7 cellular contexts compared by ENCODE assay signal in genomic region chr16:12573730-12574383, GRCh38.
A peak's percentile ranks its signal among the peaks of the same experiment; 100 is the strongest.
DNase-seq lines count a peak whose midpoint lies in the region; ATAC-seq, FAIRE-seq and TF ChIP-seq lines count a peak whose summit lies in the region.

No MANE protein-coding gene starts in this region.

- TF ChIP-seq EP300 in stomach (IDR thresholded peaks at IDR 0.05), result no peak

- no peak overlapping the region for H3K27ac ChIP-seq in endothelial cell of umbilical vein (ENCODE audit: insufficient read depth, low read depth, low read length)
- no peak overlapping the region for H3K27ac ChIP-seq in stomach

- peak in 1 of 2 donors; percentile 32 for ATAC-seq in naive B cell (ENCODE audit: low read depth in 2 of 2)
- no peak for ATAC-seq in GM19397 (IDR thresholded peaks at IDR 0.05; ENCODE audit: unreplicated experiment)

- POLR2A ChIA-PET in endothelial cell of umbilical vein (lab: Charles Lee), result no interaction called here

- TF ChIP-seq POLR2A in endothelial cell of umbilical vein (IDR thresholded peaks at IDR 0.05; ENCODE audit: low read depth, low read length) (no peak), stomach (IDR thresholded peaks at IDR 0.05) (no peak)

- H2AFZ ChIP-seq in endothelial cell of umbilical vein (ENCODE audit: low read depth, low read length), result no peak overlapping the region

- peaks cover 10 to 11% of the 10 kb centered on the region in 2 donors for H3K36me3 Mint-ChIP-seq in naive B cell

- H3K36me3 ChIP-seq in endothelial cell of umbilical vein (ENCODE audit: control insufficient read depth in 2 of 2, extremely low read depth in 1 of 2, insufficient read depth in 2 of 2, low read length in 2 of 2) (no peaks in the 10 kb centered on the region), stomach (peaks cover 0 to 22% (median 15%) of the 10 kb centered on the region in 4 donors)

- BruUV-seq in endothelial cell of umbilical vein (replicated peaks; lab: Mats Ljungman, UMichigan), result no TSS peak

- DNase-seq in NCI-H526 treated with DMSO at 0.1 percent for 48 hours (lab: John Stamatoyannopoulos, UW) (peak; percentile 5), endothelial cell of umbilical vein (ENCODE audit: low read depth, low spot score) (peak; percentile 79), naive B cell (no peak), stomach (peak; percentile 79)
- DNase-seq in activated CD4-positive, alpha-beta T cell treated with anti-CD3 and anti-CD28 coated beads, Interleukin-2, amount 50 U/mL, for 48 hours, result peak; percentile 77 to 85

- TF ChIP-seq CTCF in GM12874 (IDR thresholded peaks at IDR 0.05; ENCODE audit: insufficient read depth, low read depth, low read length) (peak; percentile 58), endothelial cell of umbilical vein (IDR thresholded peaks at IDR 0.05; ENCODE audit: extremely low read depth in 1 of 2, insufficient read depth in 1 of 2, low read depth in 1 of 2, low read length in 2 of 2) (peak; percentile 78 to 81), stomach (IDR thresholded peaks at IDR 0.05) (peak in 5 of 7 experiments; percentile 27 to 63 (median 46))

- no peaks in the 10 kb centered on the region for H3K79me2 ChIP-seq in endothelial cell of umbilical vein (ENCODE audit: control insufficient read depth, insufficient read depth, low read length)

- CTCF ChIA-PET in endothelial cell of umbilical vein (lab: Charles Lee), result interaction anchor here (0.6 to 3.5 kb wide), 55 partner anchors 10 to 479 kb away, joined by 3 to 150 read pairs (median 3); partner anchors contain the start of gene CPPED1

- WGBS in stomach, 5 donors, result 22 to 38% (median 31%) methylated on average over 12 of the region's 12 CpGs

- H3K9me1 ChIP-seq in endothelial cell of umbilical vein (replicated peaks; ENCODE audit: control insufficient read depth, extremely low read depth, insufficient read depth, low read length), result no peaks in the 10 kb centered on the region

- H3K27ac Mint-ChIP-seq in naive B cell, result peak overlapping the region in 5 of 6 donors; percentile 8 to 51 (median 26)

- dilution Hi-C loops in endothelial cell of umbilical vein (cut with MboI; ENCODE audit: extremely low pct_ligation_motif_present, low sequenced_read_pairs), result no loop called here

- H3K27me3 ChIP-seq in endothelial cell of umbilical vein (ENCODE audit: control insufficient read depth in 2 of 2, insufficient read depth in 2 of 2, low read length in 2 of 2), result no peaks in the 10 kb centered on the region
- H3K27me3 ChIP-seq in stomach, result no peaks in the 10 kb centered on the region

- H3K4me1 ChIP-seq in endothelial cell of umbilical vein (ENCODE audit: control insufficient read depth, extremely low read depth, insufficient read depth, low read length), result no peaks in the 10 kb centered on the region
- H3K4me1 ChIP-seq in stomach, result peaks cover 0 to 8% (median 0%) of the 10 kb centered on the region in 4 donors

- H3K9me3 ChIP-seq in endothelial cell of umbilical vein (replicated peaks; ENCODE audit: control insufficient read depth, insufficient read depth, low read length), result no peaks in the 10 kb centered on the region
- no peaks in the 10 kb centered on the region for H3K9me3 ChIP-seq in stomach

- no peaks in the 10 kb centered on the region for H4K20me1 ChIP-seq in endothelial cell of umbilical vein (replicated peaks; ENCODE audit: control insufficient read depth, extremely low read depth, insufficient read depth, low read length)

- H3K4me3 ChIP-seq in endothelial cell of umbilical vein (replicated peaks in 1 of 3; ENCODE audit: insufficient read depth in 1 of 3, low read depth in 1 of 3, low read length in 3 of 3) (no peak overlapping the region), stomach (no peak overlapping the region)

- peaks cover 0 to 4% (median 0%) of the 10 kb centered on the region in 7 donors for H3K9me3 Mint-ChIP-seq in naive B cell

- peak overlapping the region in 1 of 8 donors; percentile 5 for H3K4me3 Mint-ChIP-seq in naive B cell

- peaks cover 35 to 51% (median 42%) of the 10 kb centered on the region in 3 donors for H3K4me1 Mint-ChIP-seq in naive B cell

- peak; percentile 63 for FAIRE-seq in endothelial cell of umbilical vein (lab: Jason Lieb, UNC)

- no peak overlapping the region for H3K4me2 ChIP-seq in endothelial cell of umbilical vein (ENCODE audit: insufficient read depth, low read length)

- intact Hi-C loops in endothelial cell of umbilical vein (cut with micrococcal nuclease), result loop anchor here (1.0 to 5.0 kb wide), 5 partner anchors 119 to 323 kb away; partner anchors contain the start of gene CPPED1
- intact Hi-C loops in stomach (cut with DNase I; ENCODE audit: low total_unique reads), result loop anchor here (10.0 kb wide), 1 partner anchor 251 kb away; no protein-coding TSS in a partner anchor

- H3K9ac ChIP-seq in endothelial cell of umbilical vein (replicated peaks; ENCODE audit: extremely low read depth, insufficient read depth, low read length), result no peak overlapping the region

- H3K27me3 Mint-ChIP-seq in naive B cell, result no peaks in the 10 kb centered on the region

TF ChIP-seq in endothelial cell of umbilical vein, 7 proteins besides CTCF, POLR2A, EP300 and RAD21:
- TF ChIP-seq JUN (IDR thresholded peaks at IDR 0.05; ENCODE audit: borderline replicate concordance, insufficient read depth, insufficient read length, low read depth) (no peak), FOS (IDR thresholded peaks at IDR 0.05; ENCODE audit: borderline replicate concordance, insufficient read depth, low read length) (no peak), MYC (IDR thresholded peaks at IDR 0.05; ENCODE audit: low read depth, low read length) (no peak), POLR2AphosphoS5 (IDR thresholded peaks at IDR 0.05; ENCODE audit: insufficient read depth, low read depth, low read length) (no peak), EZH2 (IDR thresholded peaks at IDR 0.05; ENCODE audit: borderline replicate concordance, low read depth, low read length, severe bottlenecking) (no peak), MAX (IDR thresholded peaks at IDR 0.05; ENCODE audit: insufficient read depth, insufficient read length) (no peak), GATA2 (IDR thresholded peaks at IDR 0.05; ENCODE audit: insufficient read depth, insufficient read length, low read depth, low read length) (no peak)
